ENCODE assay signal across 10 cellular contexts in the genomic region with DNA sequence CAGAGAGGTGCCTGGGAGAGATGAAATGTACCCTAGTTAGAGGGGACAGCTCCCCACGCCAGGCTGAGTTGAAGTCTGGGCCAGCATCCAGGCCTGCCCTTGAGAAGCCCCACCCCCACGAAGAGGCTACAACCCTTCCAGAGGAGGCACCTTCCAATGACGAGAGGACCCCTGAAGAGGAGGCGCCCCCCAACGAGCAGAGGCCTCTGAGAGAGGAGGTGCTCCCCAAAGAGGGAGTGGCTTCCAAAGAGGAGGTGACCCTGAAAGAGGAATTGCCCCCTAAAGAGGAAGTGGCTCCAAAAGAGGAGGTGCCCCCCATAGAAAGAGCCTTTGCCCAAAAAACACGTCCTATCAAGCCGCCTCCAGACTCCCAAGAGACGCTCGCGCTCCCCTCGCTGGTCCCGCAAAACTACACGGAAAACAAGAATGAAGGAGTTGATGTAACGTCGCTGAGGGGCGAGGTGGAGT. TPM values are rescaled to one million over a fixed set of nuclear protein-coding genes. Genes with fewer than 3 reads are reported as not detected.
DNase-seq lines count a peak whose midpoint lies in the region; ATAC-seq and TF ChIP-seq lines count a peak whose summit lies in the region.
"Had no signal": no experiment of that assay in that cellular context is flagged by ENCODE, and none has a peak within 500 bp of the region (broad histone marks: within the 10 kb centered on the region; RNA-seq: fewer than 3 reads in every experiment).

No MANE protein-coding gene starts in this region.

- no peak overlapping the region for H3K4ac ChIP-seq in mesendoderm (ENCODE audit: low read depth, low read length)

- WGBS in mesendoderm (ENCODE audit: extremely low coverage, insufficient coverage, low lambda C conversion rate), result no CpG with 5 or more reads among the region's 16 CpGs
- WGBS in urinary bladder, result 32% methylated on average over 16 of the region's 16 CpGs

- H3K4me1 ChIP-seq in left ventricle myocardium inferior (peaks cover 46% of the 10 kb centered on the region), mesendoderm (ENCODE audit: control insufficient read depth, low read depth, low read length) (peaks cover 7% of the 10 kb centered on the region), urinary bladder (ENCODE audit: insufficient read depth) (no peaks in the 10 kb centered on the region)

- no peaks in the 10 kb centered on the region for H3K9me3 ChIP-seq in left ventricle myocardium inferior (replicated peaks)

- H2AK5ac ChIP-seq in mesendoderm (ENCODE audit: low read length), result no peak overlapping the region

- H3K9ac ChIP-seq in mesendoderm (ENCODE audit: low read length), result peak overlapping the region; percentile 79
- H3K9ac ChIP-seq: KMS-11 had no signal

- TF ChIP-seq CTCF in left ventricle myocardium inferior (IDR thresholded peaks at IDR 0.05; ENCODE audit: borderline replicate concordance) (no peak), astrocyte of the spinal cord (IDR thresholded peaks at IDR 0.05; ENCODE audit: low read depth, low read length) (no peak)

- H4K8ac ChIP-seq in mesendoderm (ENCODE audit: low read depth, low read length), result no peak overlapping the region

- ATAC-seq in Right ventricle myocardium inferior (no peak), GM19035 (IDR thresholded peaks at IDR 0.05; ENCODE audit: unreplicated experiment) (no peak), GM19463 (IDR thresholded peaks at IDR 0.05; ENCODE audit: unreplicated experiment) (no peak)

- no peak overlapping the region for H2BK15ac ChIP-seq in mesendoderm (replicated peaks; ENCODE audit: low read depth)

- H3K79me2 ChIP-seq in mesendoderm (ENCODE audit: control insufficient read depth, insufficient read depth, low read length), result no peaks in the 10 kb centered on the region

- in situ Hi-C loops in astrocyte of the spinal cord (cut with HindIII; ENCODE audit: low sequenced_read_pairs), result no loop called here

- no peak overlapping the region for H4K5ac ChIP-seq in mesendoderm (ENCODE audit: low read length)

- no peak for DNase-seq in left ventricle myocardium inferior
- no peak for DNase-seq in Right ventricle myocardium inferior (ENCODE audit: missing footprints)
- DNase-seq in astrocyte of the spinal cord (ENCODE audit: low read depth, low spot score), result no peak
- DNase-seq in mesendoderm, result no peak
- DNase-seq in GM19238 (ENCODE audit: insufficient read length, low spot score), result no peak
- DNase-seq: DMS153 had no signal

- H3K4me3 ChIP-seq in left ventricle myocardium inferior (peak overlapping the region; percentile 83), astrocyte of the spinal cord (ENCODE audit: low read depth, low read length) (peak overlapping the region; percentile 2), mesendoderm (ENCODE audit: low read length) (peak overlapping the region; percentile 27), urinary bladder (ENCODE audit: low read depth, low read length) (peak overlapping the region; percentile 38)

- H3K27ac ChIP-seq in left ventricle myocardium inferior (replicated peaks), result peak overlapping the region; percentile 95
- H3K27ac ChIP-seq in mesendoderm (ENCODE audit: low read depth, low read length), result peak overlapping the region; percentile 32
- H3K27ac ChIP-seq in urinary bladder (ENCODE audit: low read depth), result peak overlapping the region; percentile 30
- H3K27ac ChIP-seq: KMS-11 had no signal

- no peak overlapping the region for H2BK120ac ChIP-seq in mesendoderm (ENCODE audit: low read depth, low read length)

- no peak overlapping the region for H2BK5ac ChIP-seq in mesendoderm (ENCODE audit: low read length)

- H3K27me3 ChIP-seq in left ventricle myocardium inferior (ENCODE audit: low read depth) (no peaks in the 10 kb centered on the region), mesendoderm (ENCODE audit: insufficient read depth, low read length, poor library complexity) (no peaks in the 10 kb centered on the region)

- H3K4me2 ChIP-seq in mesendoderm (ENCODE audit: low read length), result peak overlapping the region; percentile 66
- H3K4me2 ChIP-seq: KMS-11 had no signal

- H3K56ac ChIP-seq in mesendoderm (ENCODE audit: low read length), result peak overlapping the region; percentile 94

- no peaks in the 10 kb centered on the region for H3K36me3 ChIP-seq in left ventricle myocardium inferior
- H3K36me3 ChIP-seq in mesendoderm (ENCODE audit: control insufficient read depth, insufficient read depth, low read length), result no peaks in the 10 kb centered on the region
- H3K36me3 ChIP-seq in urinary bladder (ENCODE audit: insufficient read depth), result no peaks in the 10 kb centered on the region

- peak overlapping the region; percentile 6 for H3K23ac ChIP-seq in mesendoderm (ENCODE audit: low read length)

- H3K18ac ChIP-seq in mesendoderm (ENCODE audit: low read length), result no peak overlapping the region

- intact Hi-C loops in left ventricle myocardium inferior (cut with micrococcal nuclease), result no loop called here
- intact Hi-C loops in Right ventricle myocardium inferior (cut with DNase I), result loop anchor here (5.0 kb wide), 1 partner anchor 47 kb away; no protein-coding TSS in a partner anchor

- no peaks in the 10 kb centered on the region for H3K79me1 ChIP-seq in mesendoderm (ENCODE audit: low read length)

RNA-seq across cellular contexts. Expression of a gene that starts 3.1 kb away (rescaled TPM):
- total RNA-seq in left ventricle myocardium inferior, result 10.6 TPM
- 10.9 TPM for total RNA-seq in Right ventricle myocardium inferior
- 8.1 TPM for polyA plus RNA-seq in mesendoderm (2013, experiment 1 of 2)
- 7.6 TPM for polyA plus RNA-seq in mesendoderm (2013, experiment 2 of 2)
- total RNA-seq in urinary bladder, result 27.7 TPM
- 74.7 TPM for polyA plus RNA-seq in urinary bladder

RNA-seq across cellular contexts. Expression of a gene that starts 14.2 kb away (rescaled TPM):
- total RNA-seq in left ventricle myocardium inferior, result 1.9 TPM
- total RNA-seq in Right ventricle myocardium inferior, result 1.6 TPM
- 2.9 TPM for polyA plus RNA-seq in mesendoderm (2013, experiment 1 of 2)
- 3.2 TPM for polyA plus RNA-seq in mesendoderm (2013, experiment 2 of 2)
- total RNA-seq in urinary bladder, result 3.5 TPM
- 1.8 TPM for polyA plus RNA-seq in urinary bladder

Comparison
In these comparisons a context has a peak if more than half of its experiments do, and no peak if none do; other contexts are left out.
1. H3K27ac ChIP-seq: peak in every context shown above with its lines; median percentile 95 in left ventricle myocardium inferior; 32 in mesendoderm; 30 in urinary bladder.
2. H3K4me3 ChIP-seq: peak in every context shown above with its lines; median percentile 83 in left ventricle myocardium inferior; 38 in urinary bladder; 27 in mesendoderm; 2 in astrocyte of the spinal cord.